In genomic region chr12:52895726-52896189, GRCh38 we compare ENCODE assay signal across 13 cellular contexts. TPM values are rescaled to one million over a fixed set of nuclear protein-coding genes. Genes with fewer than 3 reads are reported as not detected.
DNase-seq lines count a peak whose midpoint lies in the region; ATAC-seq and TF ChIP-seq lines count a peak whose summit lies in the region.
"Had no signal": no experiment of that assay in that cellular context is flagged by ENCODE, and none has a peak within 500 bp of the region (broad histone marks: within the 10 kb centered on the region; RNA-seq: fewer than 3 reads in every experiment).

No MANE protein-coding gene starts in this region.

- no peaks in the 10 kb centered on the region for H3K27me3 Mint-ChIP-seq in stimulated activated naive CD8-positive, alpha-beta T cell treated with anti-CD3 and anti-CD28 coated beads, Interleukin-15, amount 100 ng/mL, for 72 hours

- intact Hi-C loops in mucosa of descending colon (cut with DNase I, micrococcal nuclease) = no loop called here

- ATAC-seq in stimulated activated naive CD8-positive, alpha-beta T cell treated with anti-CD3 and anti-CD28 coated beads, Interleukin-15, amount 100 ng/mL, for 72 hours = peak; percentile 39
- ATAC-seq in stimulated activated naive CD8-positive, alpha-beta T cell treated with anti-CD3 and anti-CD28 coated beads, Interleukin-15, Interleukin-2, amounts not matched to agents 100 U/mL and 50 U/mL, for 24 hours = no peak
- ATAC-seq in mucosa of descending colon (peak; percentile 37), GM21737 (IDR thresholded peaks at IDR 0.05; ENCODE audit: unreplicated experiment) (no peak)

- no peak overlapping the region for H3K4me3 Mint-ChIP-seq in stimulated activated naive CD8-positive, alpha-beta T cell treated with anti-CD3 and anti-CD28 coated beads, Interleukin-15, amount 100 ng/mL, for 72 hours
- H3K4me3 Mint-ChIP-seq: activated naive CD4-positive, alpha-beta T cell treated with anti-CD3 and anti-CD28 coated beads for 36 hours had no signal

- H3K9me3 Mint-ChIP-seq in stimulated activated naive CD8-positive, alpha-beta T cell treated with anti-CD3 and anti-CD28 coated beads, Interleukin-15, amount 100 ng/mL, for 72 hours = no peaks in the 10 kb centered on the region
- H3K9me3 Mint-ChIP-seq: activated naive CD4-positive, alpha-beta T cell treated with anti-CD3 and anti-CD28 coated beads for 36 hours had no signal

- TF ChIP-seq CTCF in VCaP (conservative IDR thresholded peaks at IDR 0.05) (no peak), mucosa of descending colon (IDR thresholded peaks at IDR 0.05) (no peak)

- H3K36me3 ChIP-seq in mucosa of descending colon (ENCODE audit: low read depth) = no peaks in the 10 kb centered on the region
- H3K36me3 ChIP-seq: BLaER1 treated with 17β-estradiol and CSF1 and Interleukin-3, amounts not matched to agents 10 nM and 100 nM had no signal

- no peak overlapping the region for H3K27ac Mint-ChIP-seq in stimulated activated naive CD8-positive, alpha-beta T cell treated with anti-CD3 and anti-CD28 coated beads, Interleukin-15, amount 100 ng/mL, for 72 hours
- H3K27ac Mint-ChIP-seq: activated naive CD4-positive, alpha-beta T cell treated with anti-CD3 and anti-CD28 coated beads for 36 hours had no signal

- DNase-seq in stimulated activated naive CD8-positive, alpha-beta T cell treated with anti-CD3 and anti-CD28 coated beads, Interleukin-15, amount 100 ng/mL, for 72 hours = no peak
- no peak for DNase-seq in stimulated activated naive CD8-positive, alpha-beta T cell treated with anti-CD3 and anti-CD28 coated beads, Interleukin-15, Interleukin-2, amounts not matched to agents 100 U/mL and 50 U/mL, for 24 hours
- peak in 2 of 3 donors; percentile 45 to 61 for DNase-seq in mucosa of descending colon
- DNase-seq in NCI-H187 (lab: John Stamatoyannopoulos, UW) = no peak
- DNase-seq in central memory CD4-positive, alpha-beta T cell = no peak
- DNase-seq in NCI-H446 (lab: John Stamatoyannopoulos, UW) = no peak
- DNase-seq: activated naive CD4-positive, alpha-beta T cell treated with anti-CD3 and anti-CD28 coated beads for 36 hours; caudate nucleus; heart right ventricle had no signal

- H3K4me1 ChIP-seq in mucosa of descending colon (ENCODE audit: low read depth) = peaks cover 50% of the 10 kb centered on the region
- H3K4me1 ChIP-seq: BLaER1 treated with 17β-estradiol and CSF1 and Interleukin-3, amounts not matched to agents 10 nM and 100 nM; heart right ventricle had no signal

- no peaks in the 10 kb centered on the region for H3K4me1 Mint-ChIP-seq in stimulated activated naive CD8-positive, alpha-beta T cell treated with anti-CD3 and anti-CD28 coated beads, Interleukin-15, amount 100 ng/mL, for 72 hours

- H3K9me3 ChIP-seq in mucosa of descending colon = no peaks in the 10 kb centered on the region
- H3K9me3 ChIP-seq: BLaER1 treated with 17β-estradiol and CSF1 and Interleukin-3, amounts not matched to agents 10 nM and 100 nM; heart right ventricle had no signal

- H3K27ac ChIP-seq in VCaP = peak overlapping the region; percentile 83
- H3K27ac ChIP-seq: BLaER1 treated with 17β-estradiol and CSF1 and Interleukin-3, amounts not matched to agents 10 nM and 100 nM; heart right ventricle had no signal

- no peak overlapping the region for H3K4me3 ChIP-seq in mucosa of descending colon
- H3K4me3 ChIP-seq: BLaER1 treated with 17β-estradiol and CSF1 and Interleukin-3, amounts not matched to agents 10 nM and 100 nM; heart right ventricle had no signal

RNA-seq across cellular contexts. Expression of gene KRT8, which starts 9.1 kb away (rescaled TPM):
- 1,000 to 10,000 TPM; 1,334 to 4,222 (median 3,664) TPM for total RNA-seq in mucosa of descending colon
- total RNA-seq: activated CD8-positive, alpha-beta memory T cell treated with anti-CD3 and anti-CD28 coated beads for 36 hours had no signal

RNA-seq across cellular contexts. Expression of gene KRT78, which starts 47.0 kb away (rescaled TPM):
- total RNA-seq in mucosa of descending colon = not detected
- total RNA-seq: activated CD8-positive, alpha-beta memory T cell treated with anti-CD3 and anti-CD28 coated beads for 36 hours; activated naive CD4-positive, alpha-beta T cell treated with anti-CD3 and anti-CD28 coated beads for 36 hours; heart right ventricle had no signal

RNA-seq across cellular contexts. Expression of gene KRT18, which starts 53.2 kb away (rescaled TPM):
- total RNA-seq in mucosa of descending colon = 1,000 to 10,000 TPM in 1 of 3 donors, 100 to 1,000 TPM in 2; 296 to 1,063 (median 953) TPM

Comparison
In these comparisons a context has a peak if more than half of its experiments do, and no peak if none do; other contexts are left out.
1. ATAC-seq: peak in stimulated activated naive CD8-positive, alpha-beta T cell treated with anti-CD3 and anti-CD28 coated beads, Interleukin-15, amount 100 ng/mL, for 72 hours (single experiment) and mucosa of descending colon (single experiment); none in stimulated activated naive CD8-positive, alpha-beta T cell treated with anti-CD3 and anti-CD28 coated beads, Interleukin-15, Interleukin-2, amounts not matched to agents 100 U/mL and 50 U/mL, for 24 hours (single experiment) and GM21737 (single experiment).
2. DNase-seq: peak in mucosa of descending colon (2 of 3); none in stimulated activated naive CD8-positive, alpha-beta T cell treated with anti-CD3 and anti-CD28 coated beads, Interleukin-15, amount 100 ng/mL, for 72 hours (0 of 2), stimulated activated naive CD8-positive, alpha-beta T cell treated with anti-CD3 and anti-CD28 coated beads, Interleukin-15, Interleukin-2, amounts not matched to agents 100 U/mL and 50 U/mL, for 24 hours (single experiment), NCI-H187 (0 of 2), central memory CD4-positive, alpha-beta T cell (single experiment) and NCI-H446 (0 of 2).